10 cellular contexts compared by ENCODE assay signal in genomic region chr2:175855794-175856453, GRCh38.
A peak's percentile ranks its signal among the peaks of the same experiment; 100 is the strongest.
DNase-seq lines count a peak whose midpoint lies in the region; ATAC-seq and TF ChIP-seq lines count a peak whose summit lies in the region.
"Had no signal": no experiment of that assay in that cellular context is flagged by ENCODE, and none has a peak within 500 bp of the region (broad histone marks: within the 10 kb centered on the region; RNA-seq: fewer than 3 reads in every experiment).

No MANE protein-coding gene starts in this region.

- peak; percentile 66 for DNase-seq in ELR (ENCODE audit: low read depth)
- DNase-seq in RWPE1 (ENCODE audit: low spot score) = peak; percentile 62
- DNase-seq in globus pallidus (ENCODE audit: low spot score) = peak; percentile 7
- DNase-seq in posterior cingulate gyrus = peak; percentile 12 to 94 (median 61)
- DNase-seq in spleen = no peak
- DNase-seq in activated T-cell treated with anti-CD3 and anti-CD28 coated beads for 4 hours = no peak
- DNase-seq in NCI-H187 treated with DMSO at 0.1 percent for 48 hours (lab: John Stamatoyannopoulos, UW) = no peak
- DNase-seq: DND-41 had no signal

- WGBS in spleen, 5 donors = 43 to 61% (median 50%) methylated on average over 4 of the region's 4 CpGs

- intact Hi-C loops in posterior cingulate gyrus (cut with DNase I) = no loop called here
- intact Hi-C loops in spleen (cut with DNase I; ENCODE audit: low total_unique reads) = no loop called here

- ATAC-seq in HG02571 (IDR thresholded peaks at IDR 0.05; ENCODE audit: unreplicated experiment) = no peak

- POLR2A ChIA-PET in RWPE1 (lab: Yijun Ruan, JAX; ENCODE audit: low non-redundant PET) = no interaction called here

- CTCF ChIA-PET in RWPE1 (lab: Yijun Ruan, JAX) = interaction anchor here (0.6 to 0.7 kb wide), 2 partner anchors 242 to 844 kb away, joined by 3 read pairs; no protein-coding TSS in a partner anchor

- no peak overlapping the region for H3K4me3 ChIP-seq in spleen
- H3K4me3 ChIP-seq: prostate gland had no signal

- H3K27me3 ChIP-seq in spleen (replicated peaks in 1 of 7) = no peaks in the 10 kb centered on the region

- H3K27ac ChIP-seq in RWPE1 (no peak overlapping the region), spleen (no peak overlapping the region)
- H3K27ac ChIP-seq: prostate gland had no signal

- TF ChIP-seq CTCF in RWPE1 (conservative IDR thresholded peaks at IDR 0.05; ENCODE audit: low read depth) (no peak), spleen (IDR thresholded peaks at IDR 0.05 in 8 of 11, conservative IDR thresholded peaks at IDR 0.05 in 3 of 11) (no peak)

- no peaks in the 10 kb centered on the region for H3K9me3 ChIP-seq in spleen
- H3K9me3 ChIP-seq: prostate gland had no signal

- H3K36me3 ChIP-seq in spleen = no peaks in the 10 kb centered on the region
- H3K36me3 ChIP-seq: prostate gland had no signal

- no peak for TF ChIP-seq POLR2A in spleen (IDR thresholded peaks at IDR 0.05)

- no peaks in the 10 kb centered on the region for H3K4me1 ChIP-seq in spleen
- H3K4me1 ChIP-seq: prostate gland had no signal

Comparison
In these comparisons a context has a peak if more than half of its experiments do, and no peak if none do; other contexts are left out.
1. DNase-seq: peak in ELR (single experiment), RWPE1 (single experiment), globus pallidus (single experiment) and posterior cingulate gyrus (10 of 10); none in spleen (single experiment), activated T-cell treated with anti-CD3 and anti-CD28 coated beads for 4 hours (single experiment) and NCI-H187 treated with DMSO at 0.1 percent for 48 hours (single experiment).